In genomic region chr11:27699926-27700350, GRCh38 we compare ENCODE assay signal across 10 cellular contexts. TPM values are rescaled to one million over a fixed set of nuclear protein-coding genes. Genes with fewer than 3 reads are reported as not detected.
DNase-seq lines count a peak whose midpoint lies in the region; ATAC-seq and TF ChIP-seq lines count a peak whose summit lies in the region.
"Had no signal": no experiment of that assay in that cellular context is flagged by ENCODE, and none has a peak within 500 bp of the region (broad histone marks: within the 10 kb centered on the region; RNA-seq: fewer than 3 reads in every experiment).

No MANE protein-coding gene starts in this region.

- no peak for TF ChIP-seq POLR2A in lower leg skin (IDR thresholded peaks at IDR 0.05)

- DNase-seq in NCI-H345 (lab: John Stamatoyannopoulos, UW), result peak; percentile 11
- DNase-seq in NCI-H345 treated with DMSO at 0.1 percent for 48 hours (lab: John Stamatoyannopoulos, UW; ENCODE audit: unreplicated experiment), result no peak
- DNase-seq in astrocyte of the cerebellum (ENCODE audit: low read depth), result no peak
- peak in 1 of 2 donors; percentile 83 for DNase-seq in lower leg skin (ENCODE audit: low spot score in 2 of 2)
- no peak for DNase-seq in mucosa of gallbladder (ENCODE audit: low spot score)
- no peak for DNase-seq in NCI-H748 (lab: John Stamatoyannopoulos, UW; ENCODE audit: unreplicated experiment)
- DNase-seq: kidney glomerular epithelial cell had no signal

- no peak overlapping the region for H3K27ac ChIP-seq in thymus (ENCODE audit: low read depth)
- H3K27ac ChIP-seq: VCaP had no signal

- in situ Hi-C loops in astrocyte of the cerebellum (cut with HindIII; ENCODE audit: low sequenced_read_pairs), result loop anchor here (5.0 kb wide), 1 partner anchor 1622 kb away; no protein-coding TSS in a partner anchor

- ATAC-seq in HG02938 (IDR thresholded peaks at IDR 0.05; ENCODE audit: unreplicated experiment), result no peak

- WGBS in lower leg skin, 2 donors, result 1 to 2% methylated on average over 17 to 28 of the region's 28 CpGs
- 2% methylated on average over 28 of the region's 28 CpGs for WGBS in thymus

- H3K36me3 ChIP-seq in thymus (ENCODE audit: control insufficient read depth, insufficient read depth), result no peaks in the 10 kb centered on the region

- peaks cover 46% of the 10 kb centered on the region for H3K27me3 ChIP-seq in thymus (ENCODE audit: control insufficient read depth, insufficient read depth)

- intact Hi-C loops in lower leg skin (cut with DNase I; ENCODE audit: low total_unique reads), result no loop called here

- H3K4me1 ChIP-seq in thymus (ENCODE audit: control insufficient read depth, insufficient read depth, low read length), result no peaks in the 10 kb centered on the region

- peak overlapping the region; percentile 85 for H3K4me3 ChIP-seq in astrocyte of the cerebellum (ENCODE audit: low read depth, low read length)
- peak overlapping the region; percentile 26 for H3K4me3 ChIP-seq in lower leg skin (ENCODE audit: low read depth, poor library complexity, severe bottlenecking)
- H3K4me3 ChIP-seq in thymus (ENCODE audit: low read length), result peak overlapping the region; percentile 27

- H3K9me3 ChIP-seq in thymus (ENCODE audit: control insufficient read depth), result peaks cover 2% of the 10 kb centered on the region

- no peak for TF ChIP-seq CTCF in astrocyte of the cerebellum (IDR thresholded peaks at IDR 0.05; ENCODE audit: low read depth, low read length, missing control alignments)
- TF ChIP-seq CTCF in lower leg skin (IDR thresholded peaks at IDR 0.05), result no peak

RNA-seq across cellular contexts. Expression of gene BDNF, which starts 0.3 kb away (rescaled TPM):
- total RNA-seq in lower leg skin, result 1 to 10 TPM in 3 of 4 donors, under 1 TPM in 1; 0.93 to 4.6 (median 1.5) TPM
- polyA plus RNA-seq in thymus, result 0.52 TPM
- 6.8 TPM for total RNA-seq in mucosa of gallbladder

Comparison
In these comparisons a context has a peak if more than half of its experiments do, and no peak if none do; other contexts are left out.
1. H3K4me3 ChIP-seq: peak in every context shown above with its lines; median percentile 85 in astrocyte of the cerebellum; 27 in thymus; 26 in lower leg skin.